In the genomic region with DNA sequence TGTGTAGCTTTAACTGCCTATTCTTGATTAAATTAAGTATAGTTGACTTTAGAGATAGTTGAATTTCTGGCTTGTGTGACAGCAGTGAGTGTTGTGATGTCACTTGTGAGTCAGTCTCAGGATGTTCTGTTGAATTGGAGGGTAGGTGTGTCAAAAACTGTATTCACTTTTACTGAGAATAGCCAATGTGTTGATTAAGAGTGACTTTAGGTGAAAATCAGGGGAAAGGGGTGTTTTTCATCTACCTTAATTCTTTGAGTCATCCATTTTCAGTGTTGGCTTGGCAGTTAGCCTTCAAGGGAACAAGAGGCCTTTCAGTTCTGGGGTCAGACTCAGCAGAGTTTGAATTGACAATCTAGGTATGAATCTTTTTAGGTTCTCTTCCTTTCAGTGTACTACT, we compare ENCODE assay signal across 25 cellular contexts.
DNase-seq lines count a peak whose midpoint lies in the region; ATAC-seq, FAIRE-seq and TF ChIP-seq lines count a peak whose summit lies in the region.
"Had no signal": no experiment of that assay in that cellular context is flagged by ENCODE, and none has a peak within 500 bp of the region (broad histone marks: within the 10 kb centered on the region; RNA-seq: fewer than 3 reads in every experiment).

No MANE protein-coding gene starts in this region.

- no peaks in the 10 kb centered on the region for H3K27me3 ChIP-seq in GM12878 (replicated peaks in 1 of 2; ENCODE audit: control insufficient read depth in 2 of 2, insufficient read depth in 2 of 2, low read length in 1 of 2)
- H3K27me3 ChIP-seq: pancreas, transverse colon had no signal

- H3K9me3 ChIP-seq in GM12878 (replicated peaks; ENCODE audit: control insufficient read depth, insufficient read depth, low read length): no peaks in the 10 kb centered on the region
- H3K9me3 ChIP-seq: pancreas, SK-N-SH, transverse colon had no signal

- ATAC-seq in activated CD4-positive, CD25-positive, alpha-beta regulatory T cell treated with anti-CD3 and anti-CD28 coated beads, Interleukin-2, amount 50 U/mL, for 24 hours: peak; percentile 67 to 75
- ATAC-seq in GM12878 (no peak), GM18909 (IDR thresholded peaks at IDR 0.05; ENCODE audit: poor library complexity, unreplicated experiment) (no peak)
- ATAC-seq: pancreas, right cardiac atrium had no signal

- no peak overlapping the region for H3K27ac ChIP-seq in GM12878 (ENCODE audit: control insufficient read depth, insufficient read depth)
- H3K27ac ChIP-seq: pancreas, transverse colon had no signal

- H4K20me1 ChIP-seq in GM12878 (ENCODE audit: control insufficient read depth, insufficient read depth): no peaks in the 10 kb centered on the region

- TF ChIP-seq RAD21 in GM12878 (IDR thresholded peaks at IDR 0.05; ENCODE audit: insufficient read depth, low read depth, low read length): no peak

- CTCF ChIA-PET in GM12878 (lab: Yijun Ruan, JAX): no interaction called here

- TF ChIP-seq EP300 in GM12878 (IDR thresholded peaks at IDR 0.05; ENCODE audit: borderline replicate concordance in 1 of 2, control insufficient read depth in 1 of 2, low read depth in 2 of 2, low read length in 2 of 2): no peak

- SMC1A ChIA-PET in GM12878 (lab: Charles Lee; ENCODE audit: uncharacterized antibody, unreplicated experiment): interaction anchor here (1.3 kb wide), 1 partner anchor 16 kb away, joined by 4 read pairs; no protein-coding TSS in a partner anchor

- no peak for TF ChIP-seq CTCF in GM12878 (IDR thresholded peaks at IDR 0.05 in 2 of 3, conservative IDR thresholded peaks at IDR 0.05 in 1 of 3; ENCODE audit: control insufficient read depth in 2 of 3, extremely low read depth in 1 of 3, insufficient read depth in 1 of 3, low read depth in 3 of 3, low read length in 3 of 3)

- FAIRE-seq in GM12878 (lab: Jason Lieb, UNC): peak; percentile 7
- FAIRE-seq: GM18507, pancreas had no signal

- no peak overlapping the region for H3K4me2 ChIP-seq in GM12878 (ENCODE audit: control insufficient read depth, insufficient read depth)
- H3K4me2 ChIP-seq: SK-N-SH had no signal

- no peak for DNase-seq in activated CD4-positive, CD25-positive, alpha-beta regulatory T cell treated with anti-CD3 and anti-CD28 coated beads, Interleukin-2, amount 50 U/mL, for 72 hours
- DNase-seq in stimulated activated CD4-positive, alpha-beta T cell treated with anti-CD3 and anti-CD28 coated beads, Interleukin-15, amount 100 ng/mL, for 24 hours: peak; percentile 28
- DNase-seq in stimulated activated CD4-positive, alpha-beta T cell treated with anti-CD3 and anti-CD28 coated beads, Interleukin-2, amount 100 ng/mL, for 48 hours: no peak
- DNase-seq in GM12878 (ENCODE audit: low read depth, low spot score) (no peak), islet precursor cell (no peak), H4 (ENCODE audit: low spot score) (no peak)
- DNase-seq: activated effector memory CD4-positive, alpha-beta T cell treated with anti-CD3 and anti-CD28 coated beads, Interleukin-2, amount 50 U/mL, for 16 hours; anterior cingulate cortex; central memory CD4-positive, alpha-beta T cell; dermis blood vessel endothelial cell; DMS53; GDM1; glutamatergic neuron; NCI-H1048; NCI-H1930; NCI-H345; pancreas; SK-N-SH; T1000; transverse colon had no signal

- no TSS peak for BruUV-seq in GM12878 (replicated peaks; lab: Mats Ljungman, UMichigan)

- H3K36me3 ChIP-seq in GM12878 (ENCODE audit: control insufficient read depth in 2 of 2, insufficient read depth in 2 of 2, low read length in 1 of 2): no peaks in the 10 kb centered on the region
- H3K36me3 ChIP-seq: pancreas, transverse colon had no signal

- no peak overlapping the region for H3K4me3 ChIP-seq in GM12878
- H3K4me3 ChIP-seq: lung, pancreas, transverse colon had no signal

- no peak overlapping the region for H3K9ac ChIP-seq in GM12878 (ENCODE audit: control insufficient read depth, insufficient read depth, low read length)
- H3K9ac ChIP-seq: SK-N-SH had no signal

- POLR2A ChIA-PET in GM12878 (lab: Charles Lee): no interaction called here

- H3K79me2 ChIP-seq in GM12878 (ENCODE audit: control insufficient read depth, insufficient read depth, low read length): no peaks in the 10 kb centered on the region

- RAD21 ChIA-PET in GM12878 (lab: Charles Lee; ENCODE audit: unreplicated experiment): no interaction called here

- no peak for TF ChIP-seq POLR2A in GM12878 (IDR thresholded peaks at IDR 0.05; ENCODE audit: low read depth, low read length)

- H3K4me1 ChIP-seq in GM12878 (ENCODE audit: control insufficient read depth, insufficient read depth, low read length): peaks cover 11% of the 10 kb centered on the region
- H3K4me1 ChIP-seq: pancreas had no signal

- in situ Hi-C loops in GM12878 (cut with MboI): no loop called here

- intact Hi-C loops in GM12878 (cut with micrococcal nuclease; ENCODE audit: unreplicated experiment): no loop called here

- H2AFZ ChIP-seq in GM12878 (ENCODE audit: control insufficient read depth, low read depth, low read length): no peak overlapping the region

TF ChIP-seq in GM12878, 131 proteins besides CTCF, POLR2A, EP300 and RAD21 (continues in another document):
- TF ChIP-seq HDAC6 (IDR thresholded peaks at IDR 0.05; ENCODE audit: unreplicated experiment): no peak
- TF ChIP-seq, protein P1, sequence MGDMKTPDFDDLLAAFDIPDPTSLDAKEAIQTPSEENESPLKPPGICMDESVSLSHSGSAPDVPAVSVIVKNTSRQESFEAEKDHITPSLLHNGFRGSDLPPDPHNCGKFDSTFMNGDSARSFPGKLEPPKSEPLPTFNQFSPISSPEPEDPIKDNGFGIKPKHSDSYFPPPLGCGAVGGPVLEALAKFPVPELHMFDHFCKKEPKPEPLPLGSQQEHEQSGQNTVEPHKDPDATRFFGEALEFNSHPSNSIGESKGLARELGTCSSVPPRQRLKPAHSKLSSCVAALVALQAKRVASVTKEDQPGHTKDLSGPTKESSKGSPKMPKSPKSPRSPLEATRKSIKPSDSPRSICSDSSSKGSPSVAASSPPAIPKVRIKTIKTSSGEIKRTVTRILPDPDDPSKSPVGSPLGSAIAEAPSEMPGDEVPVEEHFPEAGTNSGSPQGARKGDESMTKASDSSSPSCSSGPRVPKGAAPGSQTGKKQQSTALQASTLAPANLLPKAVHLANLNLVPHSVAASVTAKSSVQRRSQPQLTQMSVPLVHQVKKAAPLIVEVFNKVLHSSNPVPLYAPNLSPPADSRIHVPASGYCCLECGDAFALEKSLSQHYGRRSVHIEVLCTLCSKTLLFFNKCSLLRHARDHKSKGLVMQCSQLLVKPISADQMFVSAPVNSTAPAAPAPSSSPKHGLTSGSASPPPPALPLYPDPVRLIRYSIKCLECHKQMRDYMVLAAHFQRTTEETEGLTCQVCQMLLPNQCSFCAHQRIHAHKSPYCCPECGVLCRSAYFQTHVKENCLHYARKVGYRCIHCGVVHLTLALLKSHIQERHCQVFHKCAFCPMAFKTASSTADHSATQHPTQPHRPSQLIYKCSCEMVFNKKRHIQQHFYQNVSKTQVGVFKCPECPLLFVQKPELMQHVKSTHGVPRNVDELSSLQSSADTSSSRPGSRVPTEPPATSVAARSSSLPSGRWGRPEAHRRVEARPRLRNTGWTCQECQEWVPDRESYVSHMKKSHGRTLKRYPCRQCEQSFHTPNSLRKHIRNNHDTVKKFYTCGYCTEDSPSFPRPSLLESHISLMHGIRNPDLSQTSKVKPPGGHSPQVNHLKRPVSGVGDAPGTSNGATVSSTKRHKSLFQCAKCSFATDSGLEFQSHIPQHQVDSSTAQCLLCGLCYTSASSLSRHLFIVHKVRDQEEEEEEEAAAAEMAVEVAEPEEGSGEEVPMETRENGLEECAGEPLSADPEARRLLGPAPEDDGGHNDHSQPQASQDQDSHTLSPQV (IDR thresholded peaks at IDR 0.05): no peak
- no peak for TF ChIP-seq FOXM1 (IDR thresholded peaks at IDR 0.05; ENCODE audit: low read depth, low read length)
- TF ChIP-seq KDM1A (IDR thresholded peaks at IDR 0.05; ENCODE audit: borderline replicate concordance): no peak
- TF ChIP-seq, protein P2, sequence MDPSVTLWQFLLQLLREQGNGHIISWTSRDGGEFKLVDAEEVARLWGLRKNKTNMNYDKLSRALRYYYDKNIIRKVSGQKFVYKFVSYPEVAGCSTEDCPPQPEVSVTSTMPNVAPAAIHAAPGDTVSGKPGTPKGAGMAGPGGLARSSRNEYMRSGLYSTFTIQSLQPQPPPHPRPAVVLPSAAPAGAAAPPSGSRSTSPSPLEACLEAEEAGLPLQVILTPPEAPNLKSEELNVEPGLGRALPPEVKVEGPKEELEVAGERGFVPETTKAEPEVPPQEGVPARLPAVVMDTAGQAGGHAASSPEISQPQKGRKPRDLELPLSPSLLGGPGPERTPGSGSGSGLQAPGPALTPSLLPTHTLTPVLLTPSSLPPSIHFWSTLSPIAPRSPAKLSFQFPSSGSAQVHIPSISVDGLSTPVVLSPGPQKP (IDR thresholded peaks at IDR 0.05; ENCODE audit: low read depth, low read length): no peak
- TF ChIP-seq YY1 (IDR thresholded peaks at IDR 0.05; ENCODE audit: low read depth, low read length): no peak
- TF ChIP-seq CHD2 (IDR thresholded peaks at IDR 0.05; ENCODE audit: borderline replicate concordance, low read depth, low read length): no peak
- no peak for TF ChIP-seq SMAD1 (IDR thresholded peaks at IDR 0.05; ENCODE audit: low read depth, partially characterized antibody)
- TF ChIP-seq STAT1 (conservative IDR thresholded peaks at IDR 0.05): no peak
- no peak for TF ChIP-seq ASH2L (IDR thresholded peaks at IDR 0.05; ENCODE audit: borderline replicate concordance, low read depth)
- TF ChIP-seq SIN3A (IDR thresholded peaks at IDR 0.05; ENCODE audit: low read depth, low read length): no peak
- TF ChIP-seq NFXL1 (IDR thresholded peaks at IDR 0.05; ENCODE audit: borderline replicate concordance): no peak
- no peak for TF ChIP-seq CHD1 (IDR thresholded peaks at IDR 0.05; ENCODE audit: low read depth, low read length)
- TF ChIP-seq ATF7 (IDR thresholded peaks at IDR 0.05; ENCODE audit: low read depth): no peak

Comparison
In these comparisons a context has a peak if more than half of its experiments do, and no peak if none do; other contexts are left out.
1. ATAC-seq: peak in activated CD4-positive, CD25-positive, alpha-beta regulatory T cell treated with anti-CD3 and anti-CD28 coated beads, Interleukin-2, amount 50 U/mL, for 24 hours (2 of 2); none in GM12878 (single experiment) and GM18909 (single experiment).